In genomic region chr17:72702998-72703397, GRCh38 we compare ENCODE assay signal across 1 cellular context.
TF ChIP-seq lines count a peak whose summit lies in the region.

No MANE protein-coding gene starts in this region.

TF ChIP-seq in WTC11, 78 proteins besides CTCF, POLR2A, EP300 and RAD21 (continued from another document):
- TF ChIP-seq ARID4B (CRISPR knock-in tag; IDR thresholded peaks at IDR 0.05; ENCODE audit: borderline replicate concordance) (no peak), CDX4 (CRISPR knock-in tag; IDR thresholded peaks at IDR 0.05; ENCODE audit: borderline replicate concordance) (no peak), HMGA2 (CRISPR knock-in tag; IDR thresholded peaks at IDR 0.05) (no peak), CREB1 (CRISPR knock-in tag; IDR thresholded peaks at IDR 0.05) (no peak), ATF2 (CRISPR knock-in tag; IDR thresholded peaks at IDR 0.05; ENCODE audit: borderline replicate concordance, low read depth) (no peak), RORB (CRISPR knock-in tag; IDR thresholded peaks at IDR 0.05) (no peak), SOX15 (CRISPR knock-in tag; IDR thresholded peaks at IDR 0.05) (no peak), MYBL2 (CRISPR knock-in tag; IDR thresholded peaks at IDR 0.05) (no peak), AR (CRISPR knock-in tag; IDR thresholded peaks at IDR 0.05) (no peak), TCF7 (CRISPR knock-in tag; IDR thresholded peaks at IDR 0.05; ENCODE audit: low read depth) (no peak)
